In genomic region chr2:181140414-181140813, GRCh38 we compare ENCODE assay signal across 14 cellular contexts.
DNase-seq lines count a peak whose midpoint lies in the region; ATAC-seq lines count a peak whose summit lies in the region.
"Had no signal": no experiment of that assay in that cellular context is flagged by ENCODE, and none has a peak within 500 bp of the region (broad histone marks: within the 10 kb centered on the region; RNA-seq: fewer than 3 reads in every experiment).

No MANE protein-coding gene starts in this region.

- H3K9me3 Mint-ChIP-seq in activated T-cell treated with anti-CD3 and anti-CD28 coated beads, Interleukin-2, amount 50 U/mL, for 4 hours: no peaks in the 10 kb centered on the region
- peaks cover 26% of the 10 kb centered on the region for H3K9me3 Mint-ChIP-seq in activated naive CD8-positive, alpha-beta T cell treated with anti-CD3 and anti-CD28 coated beads for 36 hours

- no peak for ATAC-seq in activated T-cell treated with anti-CD3 and anti-CD28 coated beads, Interleukin-2, amount 50 U/mL, for 4 hours
- ATAC-seq in GM18511 (IDR thresholded peaks at IDR 0.05; ENCODE audit: unreplicated experiment): no peak

- H3K27me3 ChIP-seq in MG63: no peaks in the 10 kb centered on the region
- H3K27me3 ChIP-seq: BE2C had no signal

- H3K4me1 Mint-ChIP-seq in activated T-cell treated with anti-CD3 and anti-CD28 coated beads, Interleukin-2, amount 50 U/mL, for 4 hours (ENCODE audit: low read depth): peaks cover 57% of the 10 kb centered on the region
- H3K4me1 Mint-ChIP-seq in activated naive CD8-positive, alpha-beta T cell treated with anti-CD3 and anti-CD28 coated beads for 36 hours: peaks cover 69% of the 10 kb centered on the region
- H3K4me1 Mint-ChIP-seq: activated B cell treated with CpG ODN at 0.5 μM for 24 hours, mesothelial cell of epicardium had no signal

- no peak overlapping the region for H3K4me3 ChIP-seq in MG63
- H3K4me3 ChIP-seq: thoracic aorta had no signal

- peak overlapping the region; percentile 95 for H3K27ac Mint-ChIP-seq in activated naive CD8-positive, alpha-beta T cell treated with anti-CD3 and anti-CD28 coated beads for 36 hours
- H3K27ac Mint-ChIP-seq: activated B cell treated with CpG ODN at 0.5 μM for 24 hours, mesothelial cell of epicardium had no signal

- peak overlapping the region; percentile 53 for H3K4me3 Mint-ChIP-seq in activated T-cell treated with anti-CD3 and anti-CD28 coated beads, Interleukin-2, amount 50 U/mL, for 4 hours
- peak overlapping the region; percentile 71 for H3K4me3 Mint-ChIP-seq in activated naive CD8-positive, alpha-beta T cell treated with anti-CD3 and anti-CD28 coated beads for 36 hours
- H3K4me3 Mint-ChIP-seq: activated B cell treated with CpG ODN at 0.5 μM for 24 hours, mesothelial cell of epicardium had no signal

- no peaks in the 10 kb centered on the region for H3K36me3 ChIP-seq in MG63
- H3K36me3 ChIP-seq: BE2C, thoracic aorta had no signal

- no peak for DNase-seq in activated T-cell treated with anti-CD3 and anti-CD28 coated beads, Interleukin-2, amount 50 U/mL, for 4 hours
- DNase-seq in activated T-cell treated with anti-CD3 and anti-CD28 coated beads, Interleukin-2, amount 50 U/mL, for 1 hour: no peak
- DNase-seq in MG63 (peak; percentile 73), occipital lobe (lab: John Stamatoyannopoulos, UW) (peak; percentile 30), NCI-H2029 treated with DMSO at 0.1 percent for 48 hours (lab: John Stamatoyannopoulos, UW) (no peak)
- no peak for DNase-seq in activated naive CD8-positive, alpha-beta T cell treated with anti-CD3 and anti-CD28 coated beads for 36 hours
- DNase-seq in activated CD4-positive, CD25-positive, alpha-beta regulatory T cell (lab: John Stamatoyannopoulos, UW): no peak
- DNase-seq: activated B cell treated with CpG ODN at 0.5 μM for 24 hours; BE2C; effector CD4-positive, alpha-beta T cell; NCI-H187 had no signal

- peaks cover 2% of the 10 kb centered on the region for H3K36me3 Mint-ChIP-seq in activated T-cell treated with anti-CD3 and anti-CD28 coated beads, Interleukin-2, amount 50 U/mL, for 4 hours (ENCODE audit: insufficient read depth)
- H3K36me3 Mint-ChIP-seq in activated naive CD8-positive, alpha-beta T cell treated with anti-CD3 and anti-CD28 coated beads for 36 hours: peaks cover 36% of the 10 kb centered on the region
- H3K36me3 Mint-ChIP-seq: mesothelial cell of epicardium had no signal

- 0 out of 2 replicates have a peak, but pooled peaks cover 4% of the 10 kb centered on the region for H3K9me3 ChIP-seq in MG63
- H3K9me3 ChIP-seq: BE2C, thoracic aorta had no signal

- H3K27me3 Mint-ChIP-seq in activated T-cell treated with anti-CD3 and anti-CD28 coated beads, Interleukin-2, amount 50 U/mL, for 4 hours (ENCODE audit: low read depth): no peaks in the 10 kb centered on the region
- H3K27me3 Mint-ChIP-seq in activated naive CD8-positive, alpha-beta T cell treated with anti-CD3 and anti-CD28 coated beads for 36 hours: no peaks in the 10 kb centered on the region
- H3K27me3 Mint-ChIP-seq: activated B cell treated with CpG ODN at 0.5 μM for 24 hours had no signal

Comparison
In these comparisons a context has a peak if more than half of its experiments do, and no peak if none do; other contexts are left out.
1. DNase-seq: peak in MG63 (single experiment) and occipital lobe (single experiment); none in activated T-cell treated with anti-CD3 and anti-CD28 coated beads, Interleukin-2, amount 50 U/mL, for 4 hours (single experiment), activated T-cell treated with anti-CD3 and anti-CD28 coated beads, Interleukin-2, amount 50 U/mL, for 1 hour (single experiment), activated naive CD8-positive, alpha-beta T cell treated with anti-CD3 and anti-CD28 coated beads for 36 hours (single experiment), NCI-H2029 treated with DMSO at 0.1 percent for 48 hours (single experiment) and activated CD4-positive, CD25-positive, alpha-beta regulatory T cell (0 of 4).